11 cellular contexts compared by ENCODE assay signal in genomic region chr4:152112887-152113286, GRCh38.
DNase-seq lines count a peak whose midpoint lies in the region; ATAC-seq, FAIRE-seq and TF ChIP-seq lines count a peak whose summit lies in the region.
"Had no signal": no experiment of that assay in that cellular context is flagged by ENCODE, and none has a peak within 500 bp of the region (broad histone marks: within the 10 kb centered on the region; RNA-seq: fewer than 3 reads in every experiment).

No MANE protein-coding gene starts in this region.

- in situ Hi-C loops in GM12878 (cut with MboI): no loop called here

- POLR2A ChIA-PET in GM12878 (lab: Charles Lee): no interaction called here

- H2AFZ ChIP-seq in GM12878 (ENCODE audit: control insufficient read depth, low read depth, low read length): no peak overlapping the region; the same call in 1 of the 2 replicates

- H3K4me3 ChIP-seq in GM12878 (no peak overlapping the region), ovary (no peak overlapping the region)
- H3K4me3 ChIP-seq: gastroesophageal sphincter had no signal

- BruUV-seq in GM12878 (replicated peaks; lab: Mats Ljungman, UMichigan): no TSS peak

- ATAC-seq in GM18508 (IDR thresholded peaks at IDR 0.05; ENCODE audit: insufficient read depth, unreplicated experiment) (peak; percentile 77), GM21367 (IDR thresholded peaks at IDR 0.05; ENCODE audit: unreplicated experiment) (peak; percentile 57), HG03097 (IDR thresholded peaks at IDR 0.05; ENCODE audit: low FRiP score, unreplicated experiment) (peak; percentile 50), GM12878 (peak; percentile 75), GM19328 (IDR thresholded peaks at IDR 0.05; ENCODE audit: unreplicated experiment) (no peak)
- ATAC-seq: gastroesophageal sphincter had no signal

- DNase-seq in GM12878 (ENCODE audit: low read depth, low spot score) (peak; percentile 15), NCI-H187 treated with DMSO at 0.1 percent for 48 hours (lab: John Stamatoyannopoulos, UW) (no peak), ovary (no peak), NCI-H2107 (lab: John Stamatoyannopoulos, UW) (no peak)

- intact Hi-C loops in GM12878 (cut with micrococcal nuclease; ENCODE audit: unreplicated experiment) (no loop called here), ovary (cut with DNase I) (no loop called here)

- H3K36me3 ChIP-seq in GM12878 (ENCODE audit: control insufficient read depth in 2 of 2, insufficient read depth in 2 of 2, low read length in 1 of 2) (no peaks in the 10 kb centered on the region), ovary (no peaks in the 10 kb centered on the region)
- H3K36me3 ChIP-seq: gastroesophageal sphincter had no signal

- RAD21 ChIA-PET in GM12878 (lab: Charles Lee; ENCODE audit: unreplicated experiment): no interaction called here

- 0% methylated on average over 2 of the region's 2 CpGs for WGBS in GM12878 (ENCODE audit: insufficient coverage, insufficient replicate concordance, low lambda C conversion rate, missing lambda C conversion rate)
- 74 to 77% (median 77%) methylated on average over 2 of the region's 2 CpGs for WGBS in ovary, 3 donors

- no peak overlapping the region for H3K9ac ChIP-seq in GM12878 (ENCODE audit: control insufficient read depth, insufficient read depth, low read length)

- TF ChIP-seq CTCF in GM12878 (IDR thresholded peaks at IDR 0.05 in 2 of 3, conservative IDR thresholded peaks at IDR 0.05 in 1 of 3; ENCODE audit: control insufficient read depth in 2 of 3, extremely low read depth in 1 of 3, insufficient read depth in 1 of 3, low read depth in 3 of 3, low read length in 3 of 3): no peak
- TF ChIP-seq CTCF in ovary (IDR thresholded peaks at IDR 0.05): no peak

- SMC1A ChIA-PET in GM12878 (lab: Charles Lee; ENCODE audit: uncharacterized antibody, unreplicated experiment): interaction anchor here (0.8 kb wide), 1 partner anchor 10 kb away, joined by 3 read pairs; no protein-coding TSS in a partner anchor

- no peak for TF ChIP-seq EP300 in GM12878 (IDR thresholded peaks at IDR 0.05; ENCODE audit: borderline replicate concordance in 1 of 2, control insufficient read depth in 1 of 2, low read depth in 2 of 2, low read length in 2 of 2)
- TF ChIP-seq EP300 in ovary (IDR thresholded peaks at IDR 0.05): no peak

- no peaks in the 10 kb centered on the region for H3K79me2 ChIP-seq in GM12878 (ENCODE audit: control insufficient read depth, insufficient read depth, low read length)

- peaks cover 0 to 3% of the 10 kb centered on the region in 2 experiments; a peak in 1 of 4 replicates for H3K27me3 ChIP-seq in GM12878 (replicated peaks in 1 of 2; ENCODE audit: control insufficient read depth in 2 of 2, insufficient read depth in 2 of 2, low read length in 1 of 2)
- no peaks in the 10 kb centered on the region for H3K27me3 ChIP-seq in ovary
- H3K27me3 ChIP-seq: gastroesophageal sphincter had no signal

- no peak overlapping the region for H3K4me2 ChIP-seq in GM12878 (ENCODE audit: control insufficient read depth, insufficient read depth)

- H3K9me3 ChIP-seq in GM12878 (replicated peaks; ENCODE audit: control insufficient read depth, insufficient read depth, low read length) (no peaks in the 10 kb centered on the region), ovary (no peaks in the 10 kb centered on the region)
- H3K9me3 ChIP-seq: gastroesophageal sphincter had no signal

- H3K4me1 ChIP-seq in GM12878 (ENCODE audit: control insufficient read depth, insufficient read depth, low read length) (peaks cover 3% of the 10 kb centered on the region; the same call in 1 of the 2 replicates), ovary (ENCODE audit: insufficient read depth) (no peaks in the 10 kb centered on the region)

- H3K27ac ChIP-seq in GM12878 (ENCODE audit: control insufficient read depth, insufficient read depth) (no peak overlapping the region), ovary (no peak overlapping the region)
- H3K27ac ChIP-seq: gastroesophageal sphincter had no signal

- TF ChIP-seq POLR2A in GM12878 (IDR thresholded peaks at IDR 0.05; ENCODE audit: low read depth, low read length) (no peak), ovary (IDR thresholded peaks at IDR 0.05) (no peak)

- no peaks in the 10 kb centered on the region for H4K20me1 ChIP-seq in GM12878 (ENCODE audit: control insufficient read depth, insufficient read depth)

- no peak for FAIRE-seq in GM12878 (lab: Jason Lieb, UNC)
- FAIRE-seq: D721Med, urothelium cell line had no signal

- CTCF ChIA-PET in GM12878 (lab: Yijun Ruan, JAX): no interaction called here

- no peak for TF ChIP-seq RAD21 in GM12878 (IDR thresholded peaks at IDR 0.05; ENCODE audit: insufficient read depth, low read depth, low read length)

TF ChIP-seq in GM12878, 131 proteins besides CTCF, POLR2A, EP300 and RAD21:
- TF ChIP-seq NKRF (conservative IDR thresholded peaks at IDR 0.05) (no peak), RUNX3 (IDR thresholded peaks at IDR 0.05; ENCODE audit: low read length) (0 out of 2 replicates have a peak, but pooled peaks have one; percentile 31), DPF2 (IDR thresholded peaks at IDR 0.05) (no peak), ETV6 (conservative IDR thresholded peaks at IDR 0.05 in 1 of 2, IDR thresholded peaks at IDR 0.05 in 1 of 2; ENCODE audit: borderline replicate concordance in 1 of 2, low read depth in 1 of 2) (peak in 1 of 2 experiments; percentile 45; a peak in 1 of 4 replicates), ZBED1 (IDR thresholded peaks at IDR 0.05; ENCODE audit: borderline replicate concordance) (no peak), NR2C1 (IDR thresholded peaks at IDR 0.05) (0 out of 2 replicates have a peak, but pooled peaks have one; percentile 36), CREM (IDR thresholded peaks at IDR 0.05; ENCODE audit: low read depth) (0 out of 2 replicates have a peak, but pooled peaks have one; percentile 24), BCL11A (IDR thresholded peaks at IDR 0.05; ENCODE audit: low read depth, low read length) (no peak), ATF7 (IDR thresholded peaks at IDR 0.05; ENCODE audit: low read depth) (0 out of 2 replicates have a peak, but pooled peaks have one; percentile 24), IKZF1 (conservative IDR thresholded peaks at IDR 0.05) (peak; percentile 24; the same call in 1 of the 2 replicates), NR2F1 (conservative IDR thresholded peaks at IDR 0.05) (peak; percentile 74; the same call in 1 of the 2 replicates), CREB1 (IDR thresholded peaks at IDR 0.05; ENCODE audit: low read depth) (0 out of 2 replicates have a peak, but pooled peaks have one; percentile 31)
- TF ChIP-seq, protein P1, sequence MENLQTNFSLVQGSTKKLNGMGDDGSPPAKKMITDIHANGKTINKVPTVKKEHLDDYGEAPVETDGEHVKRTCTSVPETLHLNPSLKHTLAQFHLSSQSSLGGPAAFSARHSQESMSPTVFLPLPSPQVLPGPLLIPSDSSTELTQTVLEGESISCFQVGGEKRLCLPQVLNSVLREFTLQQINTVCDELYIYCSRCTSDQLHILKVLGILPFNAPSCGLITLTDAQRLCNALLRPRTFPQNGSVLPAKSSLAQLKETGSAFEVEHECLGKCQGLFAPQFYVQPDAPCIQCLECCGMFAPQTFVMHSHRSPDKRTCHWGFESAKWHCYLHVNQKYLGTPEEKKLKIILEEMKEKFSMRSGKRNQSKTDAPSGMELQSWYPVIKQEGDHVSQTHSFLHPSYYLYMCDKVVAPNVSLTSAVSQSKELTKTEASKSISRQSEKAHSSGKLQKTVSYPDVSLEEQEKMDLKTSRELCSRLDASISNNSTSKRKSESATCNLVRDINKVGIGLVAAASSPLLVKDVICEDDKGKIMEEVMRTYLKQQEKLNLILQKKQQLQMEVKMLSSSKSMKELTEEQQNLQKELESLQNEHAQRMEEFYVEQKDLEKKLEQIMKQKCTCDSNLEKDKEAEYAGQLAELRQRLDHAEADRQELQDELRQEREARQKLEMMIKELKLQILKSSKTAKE (IDR thresholded peaks at IDR 0.05; ENCODE audit: low read depth, poor library complexity, severe bottlenecking): peak; percentile 28
TF ChIP-seq in GM12878: peak in this region for 9.
